Comparison of ENCODE assay signal across 31 cellular contexts in genomic region chr15:57343526-57343925, GRCh38. TPM values are rescaled to one million over a fixed set of nuclear protein-coding genes. Genes with fewer than 3 reads are reported as not detected.
"Had no signal": no experiment of that assay in that cellular context is flagged by ENCODE, and none has a peak within 500 bp of the region (broad histone marks: within the 10 kb centered on the region; RNA-seq: fewer than 3 reads in every experiment).

No MANE protein-coding gene starts in this region.

- ATAC-seq: activated CD4-positive, CD25-positive, alpha-beta regulatory T cell treated with anti-CD3 and anti-CD28 coated beads, Interleukin-2, amount 50 U/mL, for 24 hours; gastrocnemius medialis; left cardiac atrium; left ventricle myocardium superior; naive thymus-derived CD4-positive, alpha-beta T cell had no signal

- DNase-seq: activated CD4-positive, alpha-beta memory T cell treated with anti-CD3 and anti-CD28 coated beads for 36 hours; activated CD4-positive, alpha-beta T cell treated with anti-CD3 and anti-CD28 coated beads, Interleukin-2, amount 10 ng/mL, durations not matched to agents 24 days and 14 days; activated CD8-positive, alpha-beta memory T cell treated with anti-CD3 and anti-CD28 coated beads, Interleukin-2, amount 50 U/mL, for 4 hours; activated effector memory CD4-positive, alpha-beta T cell treated with anti-CD3 and anti-CD28 coated beads, Interleukin-2, amount 50 U/mL, for 16 hours; activated naive CD4-positive, alpha-beta T cell treated with anti-CD3 and anti-CD28 coated beads for 36 hours; activated naive CD8-positive, alpha-beta T cell treated with anti-CD3 and anti-CD28 coated beads for 36 hours; activated T-cell treated with anti-CD3 and anti-CD28 coated beads, Interleukin-2, amount 50 U/mL, for 1 hour; dorsolateral prefrontal cortex; effector memory CD4-positive, alpha-beta T cell; erythroblast; gastrocnemius medialis; hippocampal formation; left cardiac atrium; left ventricle myocardium superior; midbrain; naive thymus-derived CD4-positive, alpha-beta T cell; stimulated activated CD4-positive, alpha-beta T cell treated with anti-CD3 and anti-CD28 coated beads, Interleukin-4, amount 100 ng/mL, for 1 hour; uterus had no signal

- H3K27me3 ChIP-seq: ascending aorta, cardiac muscle cell, dorsolateral prefrontal cortex, gastrocnemius medialis, right lobe of liver, uterus had no signal

- H3K4me1 Mint-ChIP-seq: activated CD4-positive, alpha-beta T cell treated with anti-CD3 and anti-CD28 coated beads, Interleukin-2, amount 10 ng/mL, durations not matched to agents 24 days and 14 days; naive thymus-derived CD4-positive, alpha-beta T cell had no signal

- H3K27ac ChIP-seq: ascending aorta, cardiac muscle cell, coronary artery, dorsolateral prefrontal cortex, gastrocnemius medialis, right lobe of liver, thoracic aorta, uterus had no signal

- H3K36me3 Mint-ChIP-seq: activated CD4-positive, alpha-beta memory T cell treated with anti-CD3 and anti-CD28 coated beads for 36 hours; activated naive CD8-positive, alpha-beta T cell treated with anti-CD3 and anti-CD28 coated beads for 36 hours; naive thymus-derived CD4-positive, alpha-beta T cell; type B pancreatic cell had no signal

- H3K9me3 Mint-ChIP-seq: activated CD4-positive, alpha-beta memory T cell treated with anti-CD3 and anti-CD28 coated beads for 36 hours; activated CD4-positive, alpha-beta T cell treated with anti-CD3 and anti-CD28 coated beads, Interleukin-2, amount 10 ng/mL, durations not matched to agents 24 days and 14 days; activated naive CD4-positive, alpha-beta T cell treated with anti-CD3 and anti-CD28 coated beads for 36 hours; activated naive CD8-positive, alpha-beta T cell treated with anti-CD3 and anti-CD28 coated beads for 36 hours; activated T-helper 1 cell treated with anti-CD3 and anti-CD28 coated beads, Interleukin-12 subunit alpha, Interleukin-12 subunit beta, Interleukin-2, Interleukin-4 antibody, amounts not matched to agents 30 ng/mL and 10 ng/mL and 1 ng/mL, durations not matched to agents 14 hours and 24 hours and 36 hours; naive thymus-derived CD4-positive, alpha-beta T cell; stimulated activated naive CD8-positive, alpha-beta T cell treated with anti-CD3 and anti-CD28 coated beads, Interleukin-15, Interleukin-2, amounts not matched to agents 100 ng/mL and 50 ng/mL, for 24 hours; type B pancreatic cell had no signal

- H3K36me3 ChIP-seq: ascending aorta, cardiac muscle cell, gastrocnemius medialis, right lobe of liver, thoracic aorta, uterus had no signal

- H3K27ac Mint-ChIP-seq: activated CD4-positive, alpha-beta memory T cell treated with anti-CD3 and anti-CD28 coated beads for 36 hours; activated CD4-positive, alpha-beta T cell treated with anti-CD3 and anti-CD28 coated beads, Interleukin-2, amount 10 ng/mL, durations not matched to agents 24 days and 14 days; activated naive CD4-positive, alpha-beta T cell treated with anti-CD3 and anti-CD28 coated beads for 36 hours; activated naive CD8-positive, alpha-beta T cell treated with anti-CD3 and anti-CD28 coated beads for 36 hours; activated T-helper 1 cell treated with anti-CD3 and anti-CD28 coated beads, Interleukin-12 subunit alpha, Interleukin-12 subunit beta, Interleukin-2, Interleukin-4 antibody, amounts not matched to agents 30 ng/mL and 10 ng/mL and 1 ng/mL, durations not matched to agents 14 hours and 24 hours and 36 hours; naive thymus-derived CD4-positive, alpha-beta T cell; stimulated activated naive CD8-positive, alpha-beta T cell treated with anti-CD3 and anti-CD28 coated beads, Interleukin-15, Interleukin-2, amounts not matched to agents 100 ng/mL and 50 ng/mL, for 24 hours; type B pancreatic cell had no signal

- H3K4me1 ChIP-seq: ascending aorta, gastrocnemius medialis, right lobe of liver, uterus had no signal

- H3K4me3 ChIP-seq: ascending aorta, cardiac muscle cell, coronary artery, dorsolateral prefrontal cortex, gastrocnemius medialis, right lobe of liver, thoracic aorta, uterus had no signal

- H3K9me3 ChIP-seq: ascending aorta, gastrocnemius medialis, right lobe of liver, uterus had no signal

- H3K27me3 Mint-ChIP-seq: activated naive CD8-positive, alpha-beta T cell treated with anti-CD3 and anti-CD28 coated beads for 36 hours; type B pancreatic cell had no signal

- H3K4me3 Mint-ChIP-seq: activated CD4-positive, alpha-beta memory T cell treated with anti-CD3 and anti-CD28 coated beads for 36 hours; activated CD4-positive, alpha-beta T cell treated with anti-CD3 and anti-CD28 coated beads, Interleukin-2, amount 10 ng/mL, durations not matched to agents 24 days and 14 days; activated naive CD4-positive, alpha-beta T cell treated with anti-CD3 and anti-CD28 coated beads for 36 hours; activated naive CD8-positive, alpha-beta T cell treated with anti-CD3 and anti-CD28 coated beads for 36 hours; activated T-helper 1 cell treated with anti-CD3 and anti-CD28 coated beads, Interleukin-12 subunit alpha, Interleukin-12 subunit beta, Interleukin-2, Interleukin-4 antibody, amounts not matched to agents 30 ng/mL and 10 ng/mL and 1 ng/mL, durations not matched to agents 14 hours and 24 hours and 36 hours; brain; naive thymus-derived CD4-positive, alpha-beta T cell; neural crest cell; stimulated activated naive CD8-positive, alpha-beta T cell treated with anti-CD3 and anti-CD28 coated beads, Interleukin-15, Interleukin-2, amounts not matched to agents 100 ng/mL and 50 ng/mL, for 24 hours; type B pancreatic cell had no signal

RNA-seq across cellular contexts. Expression of gene CGNL1, which starts 32.8 kb away (rescaled TPM):
- total RNA-seq: activated CD4-positive, alpha-beta memory T cell treated with anti-CD3 and anti-CD28 coated beads for 36 hours; activated CD4-positive, alpha-beta T cell treated with anti-CD3 and anti-CD28 coated beads, Interleukin-2, amount 10 ng/mL, durations not matched to agents 24 days and 14 days; activated CD8-positive, alpha-beta memory T cell treated with anti-CD3 and anti-CD28 coated beads for 36 hours; activated naive CD4-positive, alpha-beta T cell treated with anti-CD3 and anti-CD28 coated beads for 36 hours; activated naive CD8-positive, alpha-beta T cell treated with anti-CD3 and anti-CD28 coated beads for 36 hours; activated T-helper 1 cell treated with anti-CD3 and anti-CD28 coated beads, Interleukin-12 subunit alpha, Interleukin-12 subunit beta, Interleukin-2, Interleukin-4 antibody, amounts not matched to agents 30 ng/mL and 10 ng/mL and 1 ng/mL, durations not matched to agents 14 hours and 24 hours and 36 hours; naive thymus-derived CD4-positive, alpha-beta T cell; T-helper 1 cell treated with Interleukin-12 subunit alpha and Interleukin-12 subunit beta and Interleukin-4 antibody, amounts not matched to agents 30 ng/mL and 1 ng/mL, for 36 hours had no signal
- polyA plus RNA-seq: naive thymus-derived CD4-positive, alpha-beta T cell had no signal
